In the genomic region with DNA sequence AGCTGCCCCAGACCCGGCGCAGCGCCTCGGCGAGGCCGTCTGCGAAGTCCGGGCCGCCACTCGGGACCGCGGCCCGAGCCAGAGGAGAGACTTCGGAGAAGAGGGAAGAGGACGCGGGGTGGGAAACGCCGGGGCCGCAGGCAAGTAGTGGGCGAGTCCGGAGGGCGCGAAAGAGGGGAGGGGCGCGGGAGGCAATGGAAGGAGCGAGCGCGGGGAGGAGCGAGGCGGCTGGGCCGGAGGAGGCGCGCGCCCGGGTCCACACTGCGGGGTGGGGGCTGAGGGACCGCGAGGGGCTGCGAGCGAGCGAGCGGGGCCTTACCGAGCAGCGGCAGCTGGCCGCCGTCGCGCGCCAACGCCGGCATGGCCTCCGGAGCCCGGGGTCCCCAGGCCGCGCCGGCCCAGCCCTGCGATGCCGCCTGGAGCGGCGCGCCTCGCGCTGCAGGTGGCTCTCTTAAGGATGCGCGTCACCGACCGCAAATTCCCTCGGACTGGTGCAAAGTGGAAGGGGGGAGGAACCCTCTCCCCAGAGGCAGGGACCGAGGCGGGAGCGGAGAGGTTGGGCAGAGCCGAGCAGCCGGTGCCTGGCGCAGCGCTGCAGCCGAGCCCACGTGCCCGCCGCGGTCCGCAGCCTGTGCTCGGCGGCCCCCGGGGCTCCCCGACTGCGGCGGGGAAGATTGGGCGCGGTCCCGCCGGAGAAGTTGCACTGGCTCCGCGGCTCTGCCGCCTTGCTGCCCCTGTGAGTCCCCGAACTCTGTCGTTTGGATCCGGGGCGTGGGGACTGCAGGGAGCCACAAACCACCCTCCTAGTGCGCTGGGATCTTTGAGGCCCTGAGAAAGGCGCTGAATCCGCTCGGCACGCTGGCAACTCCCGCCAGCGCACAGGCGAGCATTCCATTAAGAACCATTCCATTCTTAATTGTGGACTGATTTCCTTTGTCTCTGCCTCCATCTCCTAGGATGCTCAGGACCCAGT, we compare ENCODE assay signal across 8 cellular contexts. TPM values are rescaled to one million over a fixed set of nuclear protein-coding genes. Genes with fewer than 3 reads are reported as not detected.
A peak's percentile ranks its signal among the peaks of the same experiment; 100 is the strongest.
DNase-seq lines count a peak whose midpoint lies in the region; ATAC-seq and TF ChIP-seq lines count a peak whose summit lies in the region.

TSS of gene FLT3 (minus strand) at position 428 of the 973 bp plus-strand sequence. CDS start at position 362, 66 bp downstream.

- H2BK20ac ChIP-seq in IMR-90 (ENCODE audit: low read depth, low read length), result no peak within 1 kb of the TSS

- no peak within 1 kb of the TSS for H2BK5ac ChIP-seq in IMR-90 (ENCODE audit: low read depth, low read length, poor library complexity, severe bottlenecking)

- no peak within 1 kb of the TSS for H3K4ac ChIP-seq in IMR-90 (ENCODE audit: low read depth, low read length)

- H3K4me2 ChIP-seq in IMR-90 (ENCODE audit: low read depth, low read length), result peak within 1 kb of the TSS; percentile 79

- TF ChIP-seq POLR2A in IMR-90 (IDR thresholded peaks at IDR 0.05; ENCODE audit: low read depth, low read length) (no peak), testis (IDR thresholded peaks at IDR 0.05) (no peak)

- H3K36me3 ChIP-seq in ACC112 (ENCODE audit: insufficient read depth, low read length), result no peaks in the 10 kb centered on the region
- H3K36me3 ChIP-seq in IMR-90 (ENCODE audit: control insufficient read depth, insufficient read depth, low read length), result no peaks in the 10 kb centered on the region
- no peaks in the 10 kb centered on the region for H3K36me3 ChIP-seq in effector memory CD4-positive, alpha-beta T cell (ENCODE audit: control insufficient read depth, insufficient read depth, low read length)
- H3K36me3 ChIP-seq in testis (ENCODE audit: low read depth, missing control alignments), result no peaks in the 10 kb centered on the region

- H4K20me1 ChIP-seq in IMR-90 (ENCODE audit: insufficient read depth, low read length), result no peaks in the 10 kb centered on the region

- no peaks in the 10 kb centered on the region for H3K79me2 ChIP-seq in ACC112 (ENCODE audit: control insufficient read depth, insufficient read depth, low read length, unreplicated experiment)

- peaks cover 4% of the 10 kb centered on the region for H3K4me1 ChIP-seq in ACC112 (ENCODE audit: control insufficient read depth, insufficient read depth, low read length, unreplicated experiment)
- peaks cover 2% of the 10 kb centered on the region; the same call in 1 of the 2 replicates for H3K4me1 ChIP-seq in IMR-90 (ENCODE audit: control insufficient read depth, insufficient read depth, low read length)
- peaks cover 13% of the 10 kb centered on the region for H3K4me1 ChIP-seq in effector memory CD4-positive, alpha-beta T cell (ENCODE audit: control insufficient read depth, insufficient read depth, low read length, poor library complexity, severe bottlenecking)
- peaks cover 36% of the 10 kb centered on the region for H3K4me1 ChIP-seq in mononuclear cell (ENCODE audit: insufficient read depth, low read length)
- no peaks in the 10 kb centered on the region for H3K4me1 ChIP-seq in testis

- intact Hi-C loops in IMR-90 (cut with micrococcal nuclease), result no loop called here
- intact Hi-C loops in testis (cut with DNase I; ENCODE audit: low total_unique reads), result no loop called here

- WGBS in IMR-90 (ENCODE audit: extremely low coverage in 2 of 2, insufficient read length in 1 of 2), 2 experiments, result 1% methylated on average over 50 of the region's 106 CpGs; no CpG with 5 or more reads in 1 of the 2 experiments
- WGBS in testis, 2 donors, result 1 to 2% methylated on average over 25 to 96 of the region's 106 CpGs

- peaks cover 77% of the 10 kb centered on the region for H3K27me3 ChIP-seq in ACC112 (ENCODE audit: insufficient read depth, low read length)
- peaks cover 55% of the 10 kb centered on the region for H3K27me3 ChIP-seq in IMR-90 (ENCODE audit: control insufficient read depth, insufficient read depth, low read length)
- H3K27me3 ChIP-seq in effector memory CD4-positive, alpha-beta T cell (replicated peaks; ENCODE audit: control insufficient read depth, insufficient read depth, low read length, poor library complexity, severe bottlenecking), result peaks cover 36% of the 10 kb centered on the region
- H3K27me3 ChIP-seq in mononuclear cell (ENCODE audit: insufficient read depth, low read length), result peaks cover 37% of the 10 kb centered on the region
- H3K27me3 ChIP-seq in testis, result no peaks in the 10 kb centered on the region

- BruUV-seq in IMR-90 (replicated peaks; lab: Mats Ljungman, UMichigan), result no TSS peak

- ATAC-seq in GM18502 (IDR thresholded peaks at IDR 0.05; ENCODE audit: poor library complexity, unreplicated experiment), result peak; percentile 78
- peak; percentile 87 for ATAC-seq in IMR-90 (ENCODE audit: low read depth)

- peak within 1 kb of the TSS; percentile 37 for H2AK9ac ChIP-seq in IMR-90 (replicated peaks; ENCODE audit: low read depth, low read length, poor library complexity)

- H3K9me3 ChIP-seq in IMR-90 (ENCODE audit: control insufficient read depth, insufficient read depth, low read length) (peaks cover 8% of the 10 kb centered on the region), mononuclear cell (ENCODE audit: low read depth, low read length) (no peaks in the 10 kb centered on the region), testis (no peaks in the 10 kb centered on the region)
- no peaks in the 10 kb centered on the region for H3K9me3 ChIP-seq in effector memory CD4-positive, alpha-beta T cell (ENCODE audit: control insufficient read depth, low read length)

- H3K18ac ChIP-seq in IMR-90 (ENCODE audit: low read depth, low read length), result no peak within 1 kb of the TSS

- H3K9me1 ChIP-seq in IMR-90 (ENCODE audit: insufficient read depth, low read length), result no peaks in the 10 kb centered on the region

- H3K79me1 ChIP-seq in IMR-90 (ENCODE audit: low read depth in 1 of 2, low read length in 2 of 2), result no peaks in the 10 kb centered on the region

- no peak within 1 kb of the TSS for H2BK120ac ChIP-seq in IMR-90 (ENCODE audit: low read depth, low read length)

- TF ChIP-seq RAD21 in IMR-90 (IDR thresholded peaks at IDR 0.05; ENCODE audit: low read length), result no peak

- no peak within 1 kb of the TSS for H2AK5ac ChIP-seq in IMR-90 (ENCODE audit: low read depth, low read length)

- H3K23ac ChIP-seq in IMR-90 (ENCODE audit: low read depth, low read length), result no peak within 1 kb of the TSS

- DNase-seq in IMR-90 (peak; percentile 38), UCSD-AML1 (lab: John Stamatoyannopoulos, UW; ENCODE audit: unreplicated experiment) (peak; percentile 27), testis (peak; percentile 59), dedifferentiated amniotic fluid mesenchymal stem cell (ENCODE audit: extremely low spot score) (no peak)
- DNase-seq in effector memory CD4-positive, alpha-beta T cell, result no peak

- no peak within 1 kb of the TSS for H3K27ac ChIP-seq in ACC112 (ENCODE audit: low read depth, low read length)
- no peak within 1 kb of the TSS for H3K27ac ChIP-seq in IMR-90 (ENCODE audit: insufficient read depth, low read length)
- no peak within 1 kb of the TSS for H3K27ac ChIP-seq in effector memory CD4-positive, alpha-beta T cell (ENCODE audit: insufficient read depth, low read length, poor library complexity, severe bottlenecking)
- H3K27ac ChIP-seq in testis, result no peak within 1 kb of the TSS

- no peak within 1 kb of the TSS for H3K9ac ChIP-seq in IMR-90 (ENCODE audit: low read depth, low read length)

- no peak within 1 kb of the TSS for H4K91ac ChIP-seq in IMR-90 (ENCODE audit: insufficient read depth, low read depth, low read length)

- POLR2A ChIA-PET in IMR-90 (lab: Charles Lee; ENCODE audit: unreplicated experiment), result no interaction called here

- H2BK15ac ChIP-seq in IMR-90 (ENCODE audit: low read depth, low read length), result no peak within 1 kb of the TSS

- dilution Hi-C loops in IMR-90 (cut with HindIII; ENCODE audit: low sequenced_read_pairs, unreplicated experiment), result no loop called here

- H3K14ac ChIP-seq in IMR-90 (replicated peaks; ENCODE audit: low read depth, low read length), result no peak within 1 kb of the TSS

- H4K8ac ChIP-seq in IMR-90 (ENCODE audit: low read depth in 2 of 2, low read length in 2 of 2), result no peak within 1 kb of the TSS

- TF ChIP-seq CTCF in IMR-90 (conservative IDR thresholded peaks at IDR 0.05; ENCODE audit: low read depth, low read length) (no peak), testis (IDR thresholded peaks at IDR 0.05) (no peak)

- in situ Hi-C loops in IMR-90 (cut with MboI; ENCODE audit: low sequenced_read_pairs), result no loop called here

- H3K56ac ChIP-seq in IMR-90 (ENCODE audit: extremely low read depth, insufficient read depth, low read length), result no peak within 1 kb of the TSS

- CTCF ChIA-PET in IMR-90 (lab: Yijun Ruan, JAX), result no interaction called here

- H4K5ac ChIP-seq in IMR-90 (ENCODE audit: low read depth, low read length), result no peak within 1 kb of the TSS

- H3K4me3 ChIP-seq in ACC112 (ENCODE audit: low read depth, low read length) (peak within 1 kb of the TSS; percentile 67), IMR-90 (ENCODE audit: insufficient read depth, low read depth, low read length) (peak within 1 kb of the TSS; percentile 36), mononuclear cell (ENCODE audit: low read length) (peak within 1 kb of the TSS; percentile 37), testis (peak within 1 kb of the TSS; percentile 53 to 58)
- peak within 1 kb of the TSS; percentile 52 for H3K4me3 ChIP-seq in effector memory CD4-positive, alpha-beta T cell (ENCODE audit: insufficient read depth, low read depth, low read length, poor library complexity, severe bottlenecking)

- H2AFZ ChIP-seq in ACC112 (ENCODE audit: low read length, unreplicated experiment), result peak within 1 kb of the TSS; percentile 11
- peak within 1 kb of the TSS; percentile 84 for H2AFZ ChIP-seq in IMR-90 (replicated peaks; ENCODE audit: low read length, poor library complexity)

TF ChIP-seq in IMR-90, 13 proteins besides CTCF, POLR2A, EP300 and RAD21 (continues in another document):
- TF ChIP-seq BHLHE40 (IDR thresholded peaks at IDR 0.05; ENCODE audit: low read depth, low read length) (no peak), USF2 (IDR thresholded peaks at IDR 0.05; ENCODE audit: low read depth, low read length) (no peak)

RNA-seq across cellular contexts. Expression of gene FLT3, which starts in this region (rescaled TPM):
- total RNA-seq in IMR-90 (2012; rRNA removed) (not detected in 2 replicates), mononuclear cell (4.3 TPM), testis (1 to 10 TPM; 1.8 to 2.4 TPM)
- polyA plus RNA-seq in IMR-90 (2012; rRNA removed) (not detected in 2 replicates), testis (ENCODE audit: insufficient read depth, low read depth, low replicate concordance) (2.5 TPM)
- polyA plus RNA-seq in IMR-90 (2012; cell fraction: cytosol; rRNA removed), result not detected in 2 replicates
- polyA plus RNA-seq in IMR-90 (2012; cell fraction: nucleus; rRNA removed; ENCODE audit: low replicate concordance), result not detected in 2 replicates

Comparison
In these comparisons a context has a peak if more than half of its experiments do, and no peak if none do; other contexts are left out.
1. Peak in DNase-seq, ATAC-seq, H3K4me3 ChIP-seq and H3K4me2 ChIP-seq in IMR-90; RNA of the gene not detected or under 1 TPM.
2. DNase-seq: peak in UCSD-AML1 (single experiment) and testis (single experiment); none in effector memory CD4-positive, alpha-beta T cell (0 of 3) and dedifferentiated amniotic fluid mesenchymal stem cell (single experiment).
3. Peak in every context shown above with its lines, with median percentiles within 50 percentile points of each other: H3K4me3 ChIP-seq.